Comparison of ENCODE assay signal across 24 cellular contexts in the genomic region with DNA sequence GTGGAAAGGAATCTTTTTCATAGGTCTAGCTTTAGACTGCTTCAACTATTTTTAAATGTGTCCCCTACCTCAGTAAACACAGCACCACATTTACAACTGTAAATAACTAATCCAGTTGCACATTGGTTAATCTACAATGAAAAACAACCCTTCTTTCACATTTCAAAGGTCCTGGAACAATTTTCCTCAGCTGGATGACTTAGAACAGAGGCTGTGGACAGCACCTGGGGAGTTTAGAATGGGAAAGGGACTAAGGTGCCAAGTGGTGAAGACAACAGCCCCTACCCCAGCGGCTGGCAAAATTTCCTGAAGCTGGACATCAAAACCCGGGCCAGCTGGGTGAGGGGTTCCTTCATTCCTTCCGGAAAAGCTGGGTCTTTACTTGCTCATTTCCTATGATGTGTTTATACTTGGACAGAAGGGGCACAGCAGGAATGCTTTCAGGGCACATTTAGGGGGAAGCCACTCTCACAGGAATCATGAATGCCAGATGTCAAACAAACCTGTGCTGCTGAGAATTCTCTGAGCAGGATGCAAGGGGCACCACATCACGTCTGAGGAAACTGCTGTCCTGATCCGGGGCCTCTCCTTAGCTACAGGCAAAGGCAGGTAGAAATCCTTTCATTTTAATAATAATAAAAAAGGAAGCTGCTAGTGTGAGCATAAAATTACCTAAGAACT.
DNase-seq lines count a peak whose midpoint lies in the region; FAIRE-seq and TF ChIP-seq lines count a peak whose summit lies in the region.
"Had no signal": no experiment of that assay in that cellular context is flagged by ENCODE, and none has a peak within 500 bp of the region (broad histone marks: within the 10 kb centered on the region; RNA-seq: fewer than 3 reads in every experiment).

No MANE protein-coding gene starts in this region.

- no peak overlapping the region for H3K4me3 Mint-ChIP-seq in nephron progenitor cell
- H3K4me3 Mint-ChIP-seq: IgD-negative memory B cell, immature natural killer cell had no signal

- H3K9ac ChIP-seq in kidney (ENCODE audit: low read length in 2 of 2): no peak overlapping the region
- H3K9ac ChIP-seq: BLaER1 had no signal

- DNase-seq in DMS 273 treated with DMSO at 0.1 percent for 48 hours (lab: John Stamatoyannopoulos, UW) (peak; percentile 94), NCI-H1694 treated with DMSO at 0.1 percent for 48 hours (lab: John Stamatoyannopoulos, UW) (peak; percentile 77), cerebellum (ENCODE audit: low spot score) (peak; percentile 15), kidney (no peak), GM19240 (ENCODE audit: insufficient read length, low spot score) (no peak), nephron progenitor cell (no peak), NCI-H128 (lab: John Stamatoyannopoulos, UW; ENCODE audit: unreplicated experiment) (no peak), coronary artery (ENCODE audit: low spot score) (no peak)
- DNase-seq: ACHN, COR-L47, heart left ventricle, immature natural killer cell, mucosa of descending colon, NCI-H1436 had no signal

- H3K4me3 ChIP-seq in kidney (ENCODE audit: low read length in 2 of 2) (peak overlapping the region; percentile 21 to 27), coronary artery (no peak overlapping the region)
- H3K4me3 ChIP-seq: ascending aorta, BLaER1, heart left ventricle, mucosa of descending colon, SJSA1 had no signal

- H3K4me1 ChIP-seq in kidney (ENCODE audit: control insufficient read depth in 1 of 2, insufficient read depth in 1 of 2, low read depth in 1 of 2, low read length in 2 of 2): peaks cover 5 to 25% of the 10 kb centered on the region in 2 donors
- H3K4me1 ChIP-seq: ascending aorta, BLaER1, heart left ventricle, SJSA1 had no signal

- peaks cover 27% of the 10 kb centered on the region for H3K36me3 Mint-ChIP-seq in nephron progenitor cell (ENCODE audit: low read depth)
- H3K36me3 Mint-ChIP-seq: activated naive CD4-positive, alpha-beta T cell treated with anti-CD3 and anti-CD28 coated beads, Interleukin-2, amount 50 U/mL, for 72 hours; IgD-negative memory B cell; immature natural killer cell had no signal

- H3K9me3 Mint-ChIP-seq in nephron progenitor cell: no peaks in the 10 kb centered on the region
- H3K9me3 Mint-ChIP-seq: IgD-negative memory B cell had no signal

- H3K27me3 Mint-ChIP-seq in nephron progenitor cell (ENCODE audit: low read depth, poor library complexity): peaks cover 3% of the 10 kb centered on the region
- H3K27me3 Mint-ChIP-seq: IgD-negative memory B cell, progenitor cell of endocrine pancreas had no signal

- no peak for TF ChIP-seq CTCF in kidney (IDR thresholded peaks at IDR 0.05; ENCODE audit: borderline replicate concordance, extremely low read depth, insufficient read depth)
- no peak for TF ChIP-seq CTCF in nephron progenitor cell (IDR thresholded peaks at IDR 0.05)
- no peak for TF ChIP-seq CTCF in coronary artery (IDR thresholded peaks at IDR 0.05)

- H3K27ac Mint-ChIP-seq in nephron progenitor cell: no peak overlapping the region
- H3K27ac Mint-ChIP-seq: activated naive CD4-positive, alpha-beta T cell treated with anti-CD3 and anti-CD28 coated beads, Interleukin-2, amount 50 U/mL, for 72 hours; IgD-negative memory B cell; immature natural killer cell; progenitor cell of endocrine pancreas had no signal

- H3K4me1 Mint-ChIP-seq in nephron progenitor cell: peaks cover 73% of the 10 kb centered on the region
- H3K4me1 Mint-ChIP-seq: immature natural killer cell had no signal

- FAIRE-seq in kidney (lab: Jason Lieb, UNC): peak; percentile 13
- FAIRE-seq: endometrium, GM12892, RCC 7860 had no signal

- intact Hi-C loops in kidney (cut with DNase I): no loop called here

- peak overlapping the region; percentile 10 to 79 for H3K27ac ChIP-seq in kidney (ENCODE audit: low read depth in 2 of 2, low read length in 2 of 2)
- H3K27ac ChIP-seq in coronary artery: no peak overlapping the region
- H3K27ac ChIP-seq: ascending aorta, BLaER1, heart left ventricle, SJSA1, VCaP had no signal

- H3K9me3 ChIP-seq in kidney (ENCODE audit: control insufficient read depth in 1 of 2, low read length in 2 of 2): no peaks in the 10 kb centered on the region
- H3K9me3 ChIP-seq: ascending aorta, BLaER1, heart left ventricle, mucosa of descending colon, SJSA1 had no signal

- H3K36me3 ChIP-seq in kidney (ENCODE audit: control insufficient read depth in 1 of 2, insufficient read depth in 2 of 2, low read length in 2 of 2): no peaks in the 10 kb centered on the region
- H3K36me3 ChIP-seq: ascending aorta, BLaER1, heart left ventricle, SJSA1 had no signal

Comparison
In these comparisons a context has a peak if more than half of its experiments do, and no peak if none do; other contexts are left out.
1. DNase-seq: peak in DMS 273 treated with DMSO at 0.1 percent for 48 hours (single experiment), NCI-H1694 treated with DMSO at 0.1 percent for 48 hours (single experiment) and cerebellum (single experiment); none in kidney (single experiment), GM19240 (single experiment), nephron progenitor cell (single experiment), NCI-H128 (single experiment) and coronary artery (single experiment).
2. H3K27ac ChIP-seq: peak in kidney (2 of 2); none in coronary artery (0 of 2).